1 cellular context compared by ENCODE assay signal in the genomic region with DNA sequence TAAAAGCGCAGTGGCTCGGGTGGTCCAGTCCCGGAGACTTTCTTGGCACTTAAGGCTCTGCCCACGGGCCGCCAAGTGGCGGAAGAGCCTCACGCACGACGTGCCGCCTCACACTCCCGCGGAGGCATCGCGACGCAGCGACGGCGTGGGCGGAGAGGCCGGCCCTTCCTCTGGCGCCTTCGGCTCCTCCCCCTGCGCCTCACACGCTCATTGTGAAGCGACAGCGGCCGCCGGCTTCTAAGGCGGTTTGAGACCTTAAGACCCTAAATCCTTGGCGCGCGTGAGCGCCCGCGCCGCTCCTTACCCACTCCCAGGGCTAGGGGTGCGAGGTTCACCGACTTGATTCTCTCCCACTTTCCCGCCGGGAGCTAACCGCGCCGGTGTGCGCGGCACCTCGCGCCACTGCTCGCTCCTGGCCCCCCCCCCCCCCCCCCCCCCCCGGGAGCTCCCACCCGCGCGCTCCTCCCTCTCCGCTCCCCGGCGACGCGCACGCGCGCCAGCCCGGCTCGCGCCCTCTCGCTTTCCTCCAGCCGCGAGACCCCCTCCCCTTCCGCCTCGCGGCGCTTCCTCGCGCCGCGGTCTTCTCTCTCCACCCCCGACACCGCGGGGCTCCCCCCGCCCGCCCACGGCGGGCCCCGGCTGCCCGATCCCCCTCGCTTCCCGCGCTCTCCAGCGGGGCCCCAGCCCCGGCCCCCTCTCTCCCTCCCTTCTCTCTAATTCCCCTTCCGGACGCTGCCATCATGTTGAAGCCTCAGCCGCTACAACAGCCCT.
TF ChIP-seq lines count a peak whose summit lies in the region.

ATXN2L (plus strand) TSS at position 480 of the 771 bp plus-strand sequence; CDS start at position 741, 261 bp downstream.

TF ChIP-seq in HEK293, 187 proteins besides CTCF, POLR2A, EP300 and RAD21 (continued from another document):
- no peak for TF ChIP-seq ZNF280C (tag by site-specific recombination; IDR thresholded peaks at IDR 0.05)
- no peak for TF ChIP-seq ZNF791 (tag by site-specific recombination; IDR thresholded peaks at IDR 0.05)
- TF ChIP-seq ZNF23 (tag by site-specific recombination; IDR thresholded peaks at IDR 0.05; ENCODE audit: borderline replicate concordance), result no peak; the same call in 1 of the 2 replicates
- TF ChIP-seq ZNF140 (tag by site-specific recombination; IDR thresholded peaks at IDR 0.05), result no peak
- TF ChIP-seq, protein P1, sequence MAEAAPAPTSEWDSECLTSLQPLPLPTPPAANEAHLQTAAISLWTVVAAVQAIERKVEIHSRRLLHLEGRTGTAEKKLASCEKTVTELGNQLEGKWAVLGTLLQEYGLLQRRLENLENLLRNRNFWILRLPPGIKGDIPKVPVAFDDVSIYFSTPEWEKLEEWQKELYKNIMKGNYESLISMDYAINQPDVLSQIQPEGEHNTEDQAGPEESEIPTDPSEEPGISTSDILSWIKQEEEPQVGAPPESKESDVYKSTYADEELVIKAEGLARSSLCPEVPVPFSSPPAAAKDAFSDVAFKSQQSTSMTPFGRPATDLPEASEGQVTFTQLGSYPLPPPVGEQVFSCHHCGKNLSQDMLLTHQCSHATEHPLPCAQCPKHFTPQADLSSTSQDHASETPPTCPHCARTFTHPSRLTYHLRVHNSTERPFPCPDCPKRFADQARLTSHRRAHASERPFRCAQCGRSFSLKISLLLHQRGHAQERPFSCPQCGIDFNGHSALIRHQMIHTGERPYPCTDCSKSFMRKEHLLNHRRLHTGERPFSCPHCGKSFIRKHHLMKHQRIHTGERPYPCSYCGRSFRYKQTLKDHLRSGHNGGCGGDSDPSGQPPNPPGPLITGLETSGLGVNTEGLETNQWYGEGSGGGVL (tag by site-specific recombination; IDR thresholded peaks at IDR 0.05), result peak; percentile 93
- TF ChIP-seq MEIS1 (CRISPR knock-in tag; IDR thresholded peaks at IDR 0.05; ENCODE audit: borderline replicate concordance), result no peak
- no peak for TF ChIP-seq ZNF701 (tag by site-specific recombination; IDR thresholded peaks at IDR 0.05)
- no peak for TF ChIP-seq ZNF114 (tag by site-specific recombination; IDR thresholded peaks at IDR 0.05)
- TF ChIP-seq ZNF366 (tag by site-specific recombination; conservative IDR thresholded peaks at IDR 0.05), result no peak
- no peak for TF ChIP-seq ZNF664 (tag by site-specific recombination; IDR thresholded peaks at IDR 0.05)
- no peak for TF ChIP-seq HOXC10 (CRISPR knock-in tag; IDR thresholded peaks at IDR 0.05)
- no peak for TF ChIP-seq ZNF623 (tag by site-specific recombination; IDR thresholded peaks at IDR 0.05)
- TF ChIP-seq ZNF266 (tag by site-specific recombination; IDR thresholded peaks at IDR 0.05; ENCODE audit: low read depth), result no peak
- no peak; the same call in 1 of the 2 replicates for TF ChIP-seq SCRT2 (tag by site-specific recombination; IDR thresholded peaks at IDR 0.05)
- no peak for TF ChIP-seq ZFP41 (tag by site-specific recombination; IDR thresholded peaks at IDR 0.05; ENCODE audit: borderline replicate concordance)
- 0 out of 2 replicates have a peak, but pooled peaks have one; percentile 20 for TF ChIP-seq ZNF133 (tag by site-specific recombination; IDR thresholded peaks at IDR 0.05)
- no peak for TF ChIP-seq ZNF433 (tag by site-specific recombination; IDR thresholded peaks at IDR 0.05; ENCODE audit: low read depth)
- no peak for TF ChIP-seq ZNF404 (tag by site-specific recombination; IDR thresholded peaks at IDR 0.05)
- TF ChIP-seq IKZF3 (tag by site-specific recombination; IDR thresholded peaks at IDR 0.05), result peak; percentile 40; the same call in 1 of the 2 replicates
- TF ChIP-seq BCL11B (tag by site-specific recombination; IDR thresholded peaks at IDR 0.05; ENCODE audit: low read depth), result no peak
- peak; percentile 79 for TF ChIP-seq KLF9 (tag by site-specific recombination; IDR thresholded peaks at IDR 0.05; ENCODE audit: low read depth)
- TF ChIP-seq, protein P2, sequence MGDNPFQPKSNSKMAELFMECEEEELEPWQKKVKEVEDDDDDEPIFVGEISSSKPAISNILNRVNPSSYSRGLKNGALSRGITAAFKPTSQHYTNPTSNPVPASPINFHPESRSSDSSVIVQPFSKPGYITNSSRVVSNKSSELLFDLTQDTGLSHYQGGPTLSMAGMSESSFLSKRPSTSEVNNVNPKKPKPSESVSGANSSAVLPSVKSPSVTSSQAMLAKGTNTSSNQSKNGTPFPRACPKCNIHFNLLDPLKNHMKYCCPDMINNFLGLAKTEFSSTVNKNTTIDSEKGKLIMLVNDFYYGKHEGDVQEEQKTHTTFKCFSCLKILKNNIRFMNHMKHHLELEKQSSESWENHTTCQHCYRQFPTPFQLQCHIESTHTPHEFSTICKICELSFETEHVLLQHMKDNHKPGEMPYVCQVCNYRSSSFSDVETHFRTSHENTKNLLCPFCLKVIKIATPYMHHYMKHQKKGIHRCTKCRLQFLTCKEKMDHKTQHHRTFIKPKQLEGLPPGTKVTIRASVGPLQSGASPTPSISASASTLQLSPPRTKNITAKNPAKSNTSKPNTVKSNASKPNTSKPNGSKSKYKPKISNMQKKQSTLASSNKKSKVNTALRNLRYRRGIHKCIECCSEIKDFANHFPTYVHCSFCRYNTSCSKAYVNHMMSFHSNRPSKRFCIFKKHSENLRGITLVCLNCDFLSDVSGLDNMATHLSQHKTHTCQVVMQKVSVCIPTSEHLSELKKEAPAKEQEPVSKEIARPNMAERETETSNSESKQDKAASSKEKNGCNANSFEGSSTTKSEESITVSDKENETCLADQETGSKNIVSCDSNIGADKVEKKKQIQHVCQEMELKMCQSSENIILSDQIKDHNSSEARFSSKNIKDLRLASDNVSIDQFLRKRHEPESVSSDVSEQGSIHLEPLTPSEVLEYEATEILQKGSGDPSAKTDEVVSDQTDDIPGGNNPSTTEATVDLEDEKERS (tag by site-specific recombination; IDR thresholded peaks at IDR 0.05), result no peak
- TF ChIP-seq ZBTB8A (tag by site-specific recombination; IDR thresholded peaks at IDR 0.05), result peak; percentile 52; the same call in 1 of the 2 replicates
TF ChIP-seq in HEK293: peak in this region for 82.
